Comparison of ENCODE assay signal across 12 cellular contexts in the genomic region with DNA sequence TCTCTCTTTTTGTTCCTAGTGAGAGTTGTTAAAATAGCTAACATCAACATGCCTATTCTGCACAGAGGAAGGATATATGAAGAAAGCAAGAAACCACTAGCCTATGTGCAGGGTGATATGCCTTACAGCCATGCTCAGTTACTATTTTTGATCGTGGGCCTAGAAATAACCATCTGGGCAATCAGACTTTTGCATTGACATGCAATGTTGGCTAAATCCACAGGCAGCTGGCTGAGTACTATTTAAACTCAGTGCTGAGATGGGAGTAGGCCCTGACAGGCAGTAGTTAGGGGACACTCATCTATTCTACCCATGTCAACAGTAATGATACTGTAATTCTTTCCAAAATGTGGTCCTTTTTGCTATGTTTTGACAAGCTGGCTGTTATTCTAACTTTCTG.
"Had no signal": no experiment of that assay in that cellular context is flagged by ENCODE, and none has a peak within 500 bp of the region (broad histone marks: within the 10 kb centered on the region; RNA-seq: fewer than 3 reads in every experiment).

No MANE protein-coding gene starts in this region.

- DNase-seq: activated CD4-positive, alpha-beta T cell treated with anti-CD3 and anti-CD28 coated beads, Interleukin-2, amount 50 U/mL, for 4 hours; activated effector memory CD4-positive, alpha-beta T cell treated with Interleukin-2 at 50 U/mL for 16 hours; activated T-cell treated with anti-CD3 and anti-CD28 coated beads, Interleukin-2, amount 50 U/mL, for 24 hours; cerebellar nuclear complex; dermis blood vessel endothelial cell; nephron progenitor cell; retina; T-helper 17 cell had no signal

- H3K36me3 Mint-ChIP-seq: activated naive CD4-positive, alpha-beta T cell treated with anti-CD3 and anti-CD28 coated beads, Interleukin-2, amount 50 U/mL, for 24 hours had no signal

- H3K4me1 ChIP-seq: parathyroid adenoma had no signal

- H3K4me2 ChIP-seq: smooth muscle cell had no signal

- H3K27ac Mint-ChIP-seq: activated naive CD4-positive, alpha-beta T cell treated with anti-CD3 and anti-CD28 coated beads, Interleukin-2, amount 50 U/mL, for 24 hours; activated T-cell treated with anti-CD3 and anti-CD28 coated beads, Interleukin-2, amount 50 U/mL, for 24 hours; nephron progenitor cell; T-helper 17 cell had no signal

- H3K27me3 Mint-ChIP-seq: activated naive CD4-positive, alpha-beta T cell treated with anti-CD3 and anti-CD28 coated beads, Interleukin-2, amount 50 U/mL, for 24 hours; activated T-cell treated with anti-CD3 and anti-CD28 coated beads, Interleukin-2, amount 50 U/mL, for 24 hours; T-helper 17 cell had no signal

- H2AFZ ChIP-seq: parathyroid adenoma had no signal

- H3K4me3 Mint-ChIP-seq: activated naive CD4-positive, alpha-beta T cell treated with anti-CD3 and anti-CD28 coated beads, Interleukin-2, amount 50 U/mL, for 24 hours; activated T-cell treated with anti-CD3 and anti-CD28 coated beads, Interleukin-2, amount 50 U/mL, for 24 hours; nephron progenitor cell; T-helper 17 cell had no signal

- H3K79me2 ChIP-seq: parathyroid adenoma had no signal

- H3K4me3 ChIP-seq: smooth muscle cell had no signal

- ATAC-seq: activated CD4-positive, CD25-positive, alpha-beta regulatory T cell treated with anti-CD3 and anti-CD28 coated beads, Interleukin-2, amount 50 U/mL, for 24 hours; T-helper 17 cell had no signal

- H3K4me1 Mint-ChIP-seq: activated naive CD4-positive, alpha-beta T cell treated with anti-CD3 and anti-CD28 coated beads, Interleukin-2, amount 50 U/mL, for 24 hours; T-helper 17 cell had no signal

- H3K27ac ChIP-seq: parathyroid adenoma had no signal

- H3K9me3 Mint-ChIP-seq: activated T-cell treated with anti-CD3 and anti-CD28 coated beads, Interleukin-2, amount 50 U/mL, for 24 hours had no signal
